19 cellular contexts compared by ENCODE assay signal in the genomic region with DNA sequence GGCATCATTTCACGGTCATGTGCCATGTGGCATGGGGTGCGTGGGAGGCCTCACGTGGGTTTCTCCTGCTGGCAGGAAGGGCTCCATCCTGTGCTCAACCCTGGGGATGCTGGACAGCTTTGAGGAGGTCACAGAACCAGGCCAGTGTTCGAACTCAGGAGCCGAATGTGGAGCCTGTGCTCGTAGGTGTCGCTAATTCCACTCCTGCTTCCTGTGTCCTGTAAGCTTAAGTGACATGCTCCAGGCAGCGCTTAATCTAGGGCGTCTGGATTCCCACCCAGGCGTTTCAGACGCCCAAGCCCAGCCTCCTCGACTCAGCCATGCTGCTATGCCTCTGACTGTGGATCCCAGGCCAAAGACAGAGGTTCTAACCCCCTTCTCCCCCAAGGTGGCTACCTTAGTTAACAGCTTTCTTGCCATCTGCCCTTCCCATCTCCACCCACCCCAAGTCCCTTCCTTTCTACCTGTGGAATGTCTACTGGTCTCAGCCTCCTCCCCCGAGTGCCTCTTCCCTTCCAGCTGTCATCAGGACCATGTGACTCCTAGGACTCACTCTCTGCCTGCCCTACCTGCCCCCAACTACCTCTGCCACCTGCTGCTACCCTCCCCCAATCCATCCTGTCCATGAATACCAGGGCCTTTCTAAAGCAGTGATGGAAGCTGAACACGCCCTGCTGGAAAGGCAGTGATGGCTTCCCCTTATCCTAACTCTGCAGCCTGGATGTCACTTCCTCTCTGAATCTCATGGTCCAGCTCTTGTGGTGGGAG.
"Had no signal": no experiment of that assay in that cellular context is flagged by ENCODE, and none has a peak within 500 bp of the region (broad histone marks: within the 10 kb centered on the region; RNA-seq: fewer than 3 reads in every experiment).

No MANE protein-coding gene starts in this region.

- H3K36me3 ChIP-seq: heart right ventricle, pancreas, sigmoid colon, stomach had no signal

- DNase-seq: cerebellar nuclear complex; heart right ventricle; hypothalamus; kidney glomerular epithelial cell; mucosa of descending colon; naive thymus-derived CD8-positive, alpha-beta T cell; pancreas; sigmoid colon; stimulated activated CD4-positive, alpha-beta T cell treated with anti-CD3 and anti-CD28 coated beads, Interleukin-2, amount 100 ng/mL, for 24 hours; stimulated activated naive CD4-positive, alpha-beta T cell; stomach; substantia nigra; trophoblast cell had no signal

- H3K36me3 Mint-ChIP-seq: naive thymus-derived CD8-positive, alpha-beta T cell had no signal

- H3K4me3 Mint-ChIP-seq: dendritic cell treated with granulocyte-macrophage colony-stimulating factor and Interleukin-4, amounts not matched to agents 40 ng/mL and 50 ng/mL, for 4 days; naive thymus-derived CD8-positive, alpha-beta T cell had no signal

- H3K27me3 Mint-ChIP-seq: dendritic cell treated with granulocyte-macrophage colony-stimulating factor and Interleukin-4, amounts not matched to agents 40 ng/mL and 50 ng/mL, for 4 days had no signal

- H3K27ac Mint-ChIP-seq: dendritic cell treated with granulocyte-macrophage colony-stimulating factor and Interleukin-4, amounts not matched to agents 40 ng/mL and 50 ng/mL, for 4 days; naive thymus-derived CD8-positive, alpha-beta T cell had no signal

- FAIRE-seq: colon, frontal cortex, islet of Langerhans, pancreas had no signal

- H3K9me3 Mint-ChIP-seq: dendritic cell treated with granulocyte-macrophage colony-stimulating factor and Interleukin-4, amounts not matched to agents 40 ng/mL and 50 ng/mL, for 4 days; naive thymus-derived CD8-positive, alpha-beta T cell had no signal

- H3K4me3 ChIP-seq: heart right ventricle, mucosa of descending colon, pancreas, sigmoid colon, skin epidermis, stomach had no signal

- H3K9me3 ChIP-seq: heart right ventricle, mucosa of descending colon, pancreas, sigmoid colon, stomach had no signal

- H3K27me3 ChIP-seq: pancreas had no signal

- H3K27ac ChIP-seq: heart right ventricle, pancreas, sigmoid colon, skin epidermis, stomach had no signal

- ATAC-seq: left lobe of liver; mucosa of descending colon; naive thymus-derived CD8-positive, alpha-beta T cell; pancreas had no signal

- H3K4me1 ChIP-seq: pancreas, sigmoid colon had no signal
